ENCODE assay signal across 28 cellular contexts in the genomic region with DNA sequence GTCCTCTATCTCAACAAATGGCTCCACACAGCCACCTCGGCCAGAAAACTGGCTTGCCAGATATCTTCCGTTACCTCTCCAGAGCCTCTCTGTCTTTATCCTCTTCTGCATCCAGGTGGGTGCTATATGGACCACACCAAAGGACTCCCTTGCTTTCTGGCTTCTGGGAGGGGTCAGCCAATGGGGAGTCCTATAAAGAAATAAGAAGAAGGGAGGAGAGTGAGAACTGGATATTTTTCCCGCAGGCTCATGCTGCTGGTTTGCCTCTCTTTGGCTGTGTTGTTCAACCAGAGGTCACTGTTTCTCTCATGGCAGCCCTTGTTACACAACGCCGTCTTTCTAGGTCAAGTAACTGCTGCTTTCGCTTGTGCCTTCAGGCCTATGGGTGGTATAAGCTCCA.
"Had no signal": no experiment of that assay in that cellular context is flagged by ENCODE, and none has a peak within 500 bp of the region (broad histone marks: within the 10 kb centered on the region; RNA-seq: fewer than 3 reads in every experiment).

No MANE protein-coding gene starts in this region.

- H3K4me3 ChIP-seq: stomach, suprapubic skin, testis, thoracic aorta, thyroid gland, tibial artery, tibial nerve, transverse colon, upper lobe of left lung, upper lobe of right lung, uterus, vagina had no signal

- DNase-seq: stimulated activated CD4-positive, alpha-beta T cell treated with anti-CD3 and anti-CD28 coated beads, Interleukin-2, amount 100 ng/mL, for 48 hours; stimulated activated CD4-positive, alpha-beta T cell treated with anti-CD3 and anti-CD28 coated beads, Interleukin-4, amount 100 ng/mL, for 1 hour; stimulated activated CD4-positive, alpha-beta T cell treated with anti-CD3 and anti-CD28 coated beads, Interleukin-4, amount 100 ng/mL, for 24 hours; stimulated activated CD4-positive, alpha-beta T cell treated with anti-CD3 and anti-CD28 coated beads, Interleukin-4, amount 100 ng/mL, for 4 hours; stimulated activated CD8-positive, alpha-beta memory T cell treated with anti-CD3 and anti-CD28 coated beads, Interleukin-4, amount 100 ng/mL, for 48 hours; stimulated activated naive B cell treated with anti-CD40 and anti-IgM and Interleukin-4, amounts not matched to agents 10 μg/mL and 1 μg/mL and 100 μg/mL, for 72 hours; stimulated activated naive CD4-positive, alpha-beta T cell; stimulated activated naive CD4-positive, alpha-beta T cell treated with Interleukin-2 at 50 U/mL for 16 hours; stimulated activated naive CD8-positive, alpha-beta T cell treated with anti-CD3 and anti-CD28 coated beads, Interleukin-15, amount 100 ng/mL, for 72 hours; stimulated activated naive CD8-positive, alpha-beta T cell treated with anti-CD3 and anti-CD28 coated beads, Interleukin-15, Interleukin-2, amounts not matched to agents 100 U/mL and 50 U/mL, for 24 hours; stomach; substantia nigra; testis; thyroid gland; tibial artery; transverse colon; trophoblast cell; upper lobe of left lung; upper lobe of right lung; uterus had no signal

- H3K4me1 ChIP-seq: suprapubic skin, testis, thyroid gland, tibial artery, transverse colon, uterus, vagina had no signal

- H3K4me1 Mint-ChIP-seq: stimulated activated memory B cell treated with anti-CD40 and anti-IgM and Interleukin-4, amounts not matched to agents 10 μg/mL and 1 μg/mL and 100 μg/mL, for 72 hours had no signal

- H3K9me3 Mint-ChIP-seq: stimulated activated effector memory CD8-positive, alpha-beta T cell treated with anti-CD3 and anti-CD28 coated beads, Interleukin-12 subunit alpha, Interleukin-12 subunit beta, amount 100 ng/mL, for 72 hours; stimulated activated memory B cell treated with anti-CD40 and anti-IgM and Interleukin-4, amounts not matched to agents 10 μg/mL and 1 μg/mL and 100 μg/mL, for 72 hours; stimulated activated naive B cell treated with anti-CD40 and anti-IgM and Interleukin-4, amounts not matched to agents 10 μg/mL and 1 μg/mL and 100 μg/mL, for 72 hours; stimulated activated naive CD8-positive, alpha-beta T cell treated with anti-CD3 and anti-CD28 coated beads, Interleukin-15, amount 100 ng/mL, for 72 hours; stimulated activated naive CD8-positive, alpha-beta T cell treated with anti-CD3 and anti-CD28 coated beads, Interleukin-15, Interleukin-2, amounts not matched to agents 100 ng/mL and 50 ng/mL, for 24 hours; type B pancreatic cell had no signal

- H3K9me3 ChIP-seq: stomach, suprapubic skin, testis, thoracic aorta, thyroid gland, tibial artery, tibial nerve, transverse colon, upper lobe of left lung, upper lobe of right lung, uterus, vagina had no signal

- H3K27me3 Mint-ChIP-seq: stimulated activated memory B cell treated with anti-CD40 and anti-IgM and Interleukin-4, amounts not matched to agents 10 μg/mL and 1 μg/mL and 100 μg/mL, for 72 hours; stimulated activated naive B cell treated with anti-CD40 and anti-IgM and Interleukin-4, amounts not matched to agents 10 μg/mL and 1 μg/mL and 100 μg/mL, for 72 hours; stimulated activated naive CD8-positive, alpha-beta T cell treated with anti-CD3 and anti-CD28 coated beads, Interleukin-15, amount 100 ng/mL, for 72 hours; stimulated activated naive CD8-positive, alpha-beta T cell treated with anti-CD3 and anti-CD28 coated beads, Interleukin-15, Interleukin-2, amounts not matched to agents 100 ng/mL and 50 ng/mL, for 24 hours; type B pancreatic cell had no signal

- H3K36me3 Mint-ChIP-seq: stimulated activated effector memory CD8-positive, alpha-beta T cell treated with anti-CD3 and anti-CD28 coated beads, Interleukin-12 subunit alpha, Interleukin-12 subunit beta, amount 100 ng/mL, for 72 hours; stimulated activated naive B cell treated with anti-CD40 and anti-IgM and Interleukin-4, amounts not matched to agents 10 μg/mL and 1 μg/mL and 100 μg/mL, for 72 hours; type B pancreatic cell had no signal

- ATAC-seq: upper lobe of right lung had no signal

- H3K36me3 ChIP-seq: stomach, suprapubic skin, thoracic aorta, thyroid gland, tibial artery, tibial nerve, transverse colon, upper lobe of left lung, upper lobe of right lung, uterus, vagina had no signal

- H3K27ac ChIP-seq: stomach, suprapubic skin, testis, thoracic aorta, thyroid gland, tibial artery, tibial nerve, transverse colon, upper lobe of left lung, upper lobe of right lung, uterus, vagina had no signal

- H3K27me3 ChIP-seq: stomach, suprapubic skin, testis, thyroid gland, tibial artery, tibial nerve, transverse colon, upper lobe of left lung, upper lobe of right lung, uterus, vagina had no signal

- H3K27ac Mint-ChIP-seq: stimulated activated memory B cell treated with anti-CD40 and anti-IgM and Interleukin-4, amounts not matched to agents 10 μg/mL and 1 μg/mL and 100 μg/mL, for 72 hours; stimulated activated naive B cell treated with anti-CD40 and anti-IgM and Interleukin-4, amounts not matched to agents 10 μg/mL and 1 μg/mL and 100 μg/mL, for 72 hours; stimulated activated naive CD8-positive, alpha-beta T cell treated with anti-CD3 and anti-CD28 coated beads, Interleukin-15, Interleukin-2, amounts not matched to agents 100 ng/mL and 50 ng/mL, for 24 hours; type B pancreatic cell had no signal

- H3K4me3 Mint-ChIP-seq: stimulated activated effector memory CD8-positive, alpha-beta T cell treated with anti-CD3 and anti-CD28 coated beads, Interleukin-12 subunit alpha, Interleukin-12 subunit beta, amount 100 ng/mL, for 72 hours; stimulated activated memory B cell treated with anti-CD40 and anti-IgM and Interleukin-4, amounts not matched to agents 10 μg/mL and 1 μg/mL and 100 μg/mL, for 72 hours; stimulated activated naive B cell treated with anti-CD40 and anti-IgM and Interleukin-4, amounts not matched to agents 10 μg/mL and 1 μg/mL and 100 μg/mL, for 72 hours; stimulated activated naive CD8-positive, alpha-beta T cell treated with anti-CD3 and anti-CD28 coated beads, Interleukin-15, amount 100 ng/mL, for 72 hours; stimulated activated naive CD8-positive, alpha-beta T cell treated with anti-CD3 and anti-CD28 coated beads, Interleukin-15, Interleukin-2, amounts not matched to agents 100 ng/mL and 50 ng/mL, for 24 hours; type B pancreatic cell had no signal
